ENCODE assay signal across 11 cellular contexts in the genomic region with DNA sequence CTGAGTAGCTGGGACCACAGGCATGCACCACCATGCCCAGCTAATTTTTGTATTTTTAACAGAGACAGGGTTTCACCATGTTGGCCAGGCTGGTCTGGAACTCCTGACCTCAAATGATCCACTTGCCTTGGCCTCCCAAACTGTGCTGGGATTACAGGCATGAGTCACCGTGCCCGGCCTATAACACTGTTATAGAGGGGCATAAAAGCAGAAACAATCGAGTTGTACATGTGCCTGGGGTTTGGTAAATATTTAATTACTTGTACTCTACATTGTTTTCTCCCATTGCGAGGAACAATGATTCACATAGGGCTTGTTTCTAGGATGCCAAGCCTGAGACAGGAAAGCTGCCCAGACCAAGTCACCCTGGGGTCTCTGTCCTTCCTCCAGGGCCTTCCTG. TPM values are rescaled to one million over a fixed set of nuclear protein-coding genes. Genes with fewer than 3 reads are reported as not detected.
A peak's percentile ranks its signal among the peaks of the same experiment; 100 is the strongest.
DNase-seq lines count a peak whose midpoint lies in the region; FAIRE-seq and TF ChIP-seq lines count a peak whose summit lies in the region.
"Not testable (repeated sequence)": the region's sequence is repeated elsewhere in the genome, so short reads cannot be mapped to it uniquely, and the experiment has no call there.
"Had no signal": no experiment of that assay in that cellular context is flagged by ENCODE, and none has a peak within 500 bp of the region (broad histone marks: within the 10 kb centered on the region; RNA-seq: fewer than 3 reads in every experiment).

No MANE protein-coding gene starts in this region.

- TF ChIP-seq EP300 in transverse colon (IDR thresholded peaks at IDR 0.05; ENCODE audit: low read depth): not testable (repeated sequence)

- peak overlapping the region in 2 of 3 experiments; percentile 5 to 7 for H3K27ac Mint-ChIP-seq in nephron

- WGBS in transverse colon (ENCODE audit: low coverage in 1 of 2), 2 donors: 37 to 72% methylated on average over 2 to 4 of the region's 4 CpGs

- not testable (repeated sequence) for H3K27ac ChIP-seq in transverse colon

- not testable (repeated sequence) for H3K4me3 Mint-ChIP-seq in nephron

- in situ Hi-C loops in transverse colon (cut with MboI; ENCODE audit: low pct_ligation_motif_present in 1 of 4, low pct_unique_long_range_greater_than_20kb in 1 of 4, low sequenced_read_pairs in 3 of 4): not testable (repeated sequence)

- not testable (repeated sequence) for TF ChIP-seq CTCF in bronchial epithelial cell (IDR thresholded peaks at IDR 0.05; ENCODE audit: insufficient read depth, low read length, severe bottlenecking); kidney epithelial cell (IDR thresholded peaks at IDR 0.05; ENCODE audit: insufficient read depth, low read length, poor library complexity, severe bottlenecking); nephron (IDR thresholded peaks at IDR 0.05; ENCODE audit: unreplicated experiment in 3 of 3); transverse colon (IDR thresholded peaks at IDR 0.05)

- H3K4me3 ChIP-seq in bronchial epithelial cell (ENCODE audit: low read depth, low read length); kidney epithelial cell (ENCODE audit: low read depth, low read length); transverse colon: not testable (repeated sequence)

- H3K9me3 Mint-ChIP-seq in nephron: not testable (repeated sequence)

- H3K4me1 ChIP-seq in transverse colon: peaks cover 0 to 12% (median 1%) of the 10 kb centered on the region in 4 donors

- H3K36me3 Mint-ChIP-seq in nephron (ENCODE audit: low read depth): not testable (repeated sequence)

- not testable (repeated sequence) for H3K36me3 ChIP-seq in bronchial epithelial cell (ENCODE audit: control insufficient read depth, insufficient read depth, low read length); kidney epithelial cell (ENCODE audit: control insufficient read depth, insufficient read depth, low read length); transverse colon

- intact Hi-C loops in transverse colon (cut with DNase I; ENCODE audit: low total_unique reads): not testable (repeated sequence)

- DNase-seq in DMS53 (lab: John Stamatoyannopoulos, UW) (peak; percentile 29), MV-4-11 (lab: John Stamatoyannopoulos, UW) (peak; percentile 21), NCI-H774 (lab: John Stamatoyannopoulos, UW) (peak; percentile 18), bronchial epithelial cell (ENCODE audit: low read depth) (peak; percentile 14), kidney epithelial cell (ENCODE audit: low read depth) (peak; percentile 35), transverse colon (peak; percentile 44)

- TF ChIP-seq POLR2A in transverse colon (IDR thresholded peaks at IDR 0.05): not testable (repeated sequence)

- H3K9me3 ChIP-seq in transverse colon: not testable (repeated sequence)

- not testable (repeated sequence) for FAIRE-seq in bronchial epithelial cell (lab: Jason Lieb, UNC)

- H3K27me3 ChIP-seq in bronchial epithelial cell (ENCODE audit: control insufficient read depth, insufficient read depth, low read length): not testable (repeated sequence)
- peaks cover 13% of the 10 kb centered on the region for H3K27me3 ChIP-seq in kidney epithelial cell (ENCODE audit: control insufficient read depth, insufficient read depth, low read length)
- H3K27me3 ChIP-seq in transverse colon: peaks cover 26% of the 10 kb centered on the region

- peaks cover 39% of the 10 kb centered on the region for H3K4me1 Mint-ChIP-seq in nephron

- H3K27me3 Mint-ChIP-seq in nephron (ENCODE audit: low read depth): peaks cover 26% of the 10 kb centered on the region

RNA-seq across cellular contexts. Expression of gene NPPC, which starts 45.8 kb away (rescaled TPM):
- total RNA-seq in bronchial epithelial cell: not detected in 2 replicates
- total RNA-seq in kidney epithelial cell: not detected in 2 replicates
- total RNA-seq in transverse colon: 10 to 100 TPM in 1 of 4 donors, under 1 TPM in 1, not detected in 2; 0.68 to 90.4 TPM
- total RNA-seq: Daoy, HT-29, OCI-LY7, Peyer's patch had no signal
